ENCODE assay signal across 8 cellular contexts in the genomic region with DNA sequence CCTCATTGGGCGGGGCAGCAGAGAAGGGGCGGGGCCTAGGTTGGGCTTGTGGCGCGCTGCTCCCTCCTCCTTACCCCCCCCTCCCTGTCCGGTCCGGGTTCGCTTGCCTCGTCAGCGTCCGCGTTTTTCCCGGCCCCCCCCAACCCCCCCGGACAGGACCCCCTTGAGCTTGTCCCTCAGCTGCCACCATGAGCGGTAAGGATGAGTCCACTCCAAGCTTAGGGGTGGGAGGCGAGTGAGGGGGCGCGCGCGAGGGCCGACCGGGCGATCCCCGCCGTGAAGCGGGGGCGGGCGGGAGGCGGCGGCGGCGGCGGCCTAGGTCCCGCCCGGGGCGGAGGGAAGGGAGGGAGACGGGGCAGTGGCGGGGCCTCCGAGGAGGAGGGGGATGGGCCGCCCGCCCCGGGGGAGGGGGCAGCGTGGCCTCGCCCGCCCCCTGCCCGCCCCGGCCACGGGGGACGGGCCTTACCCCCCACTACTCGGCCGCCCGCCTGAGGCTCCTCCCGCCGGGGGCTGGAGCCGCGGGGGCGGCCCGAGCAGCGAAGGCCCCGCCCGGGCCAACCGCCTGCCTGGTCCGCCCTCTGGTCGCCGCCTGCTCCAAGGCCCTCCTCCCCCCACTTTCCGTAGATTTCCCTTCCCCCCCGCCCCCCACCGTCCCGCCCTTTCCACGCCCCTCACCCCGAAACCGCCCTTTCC. TPM values are rescaled to one million over a fixed set of nuclear protein-coding genes. Genes with fewer than 3 reads are reported as not detected.
DNase-seq lines count a peak whose midpoint lies in the region; ATAC-seq, FAIRE-seq and TF ChIP-seq lines count a peak whose summit lies in the region.

A gene (plus strand): TSS at position 73 of the 693 bp plus-strand sequence. CDS start 116 bp downstream, at position 189.

- DNase-seq in AG09319 (ENCODE audit: extremely low read depth, low read depth), result peak; percentile 94
- peak; percentile 57 for DNase-seq in GM19239 (ENCODE audit: insufficient read length, low spot score)
- DNase-seq in NCI-H526 (lab: John Stamatoyannopoulos, UW), result peak; percentile 39 to 92
- DNase-seq in activated CD4-positive, alpha-beta T cell treated with anti-CD3 and anti-CD28 coated beads, Interleukin-2, amount 10 ng/mL, durations not matched to agents 24 days and 14 days, result peak; percentile 97
- peak; percentile 92 for DNase-seq in colonic mucosa
- DNase-seq in left kidney (ENCODE audit: low read depth, low spot score), result peak; percentile 96
- peak; percentile 80 for DNase-seq in stimulated activated CD4-positive, alpha-beta T cell treated with anti-CD3 and anti-CD28 coated beads, Interleukin-2, amount 100 ng/mL, for 4 hours (ENCODE audit: low read depth)

- FAIRE-seq in GM19239 (lab: Jason Lieb, UNC), result no peak

- peaks cover 11% of the 10 kb centered on the region for H3K36me3 ChIP-seq in colonic mucosa

- H3K9me3 Mint-ChIP-seq in activated CD4-positive, alpha-beta T cell treated with anti-CD3 and anti-CD28 coated beads, Interleukin-2, amount 10 ng/mL, durations not matched to agents 24 days and 14 days, result no peaks in the 10 kb centered on the region

- no peaks in the 10 kb centered on the region for H3K27me3 ChIP-seq in colonic mucosa

- peak within 1 kb of the TSS; percentile 91 for H3K27ac ChIP-seq in colonic mucosa

- intact Hi-C loops in activated CD4-positive, alpha-beta T cell treated with anti-CD3 and anti-CD28 coated beads, Interleukin-2, amount 10 ng/mL, durations not matched to agents 24 days and 14 days (cut with micrococcal nuclease), result loop anchor here (1.0 kb wide), 2 partner anchors 59 to 246 kb away; a partner anchor contains a TSS
- intact Hi-C loops in colonic mucosa (cut with DNase I), result no loop called here

- peak; percentile 33 for ATAC-seq in HG03457 (IDR thresholded peaks at IDR 0.05; ENCODE audit: unreplicated experiment)

- TF ChIP-seq CTCF in AG09319 (IDR thresholded peaks at IDR 0.05; ENCODE audit: low read depth, low read length) (no peak), colonic mucosa (IDR thresholded peaks at IDR 0.05) (no peak)

- peak within 1 kb of the TSS; percentile 93 for H3K4me3 Mint-ChIP-seq in activated CD4-positive, alpha-beta T cell treated with anti-CD3 and anti-CD28 coated beads, Interleukin-2, amount 10 ng/mL, durations not matched to agents 24 days and 14 days

- H3K9ac ChIP-seq in colonic mucosa (ENCODE audit: low read depth in 2 of 2, low read length in 2 of 2), result peak within 1 kb of the TSS; percentile 66 to 86

- peak within 1 kb of the TSS; percentile 40 for H3K4me3 ChIP-seq in colonic mucosa

- H3K4me1 ChIP-seq in colonic mucosa, result peaks cover 25% of the 10 kb centered on the region

- H3K9me3 ChIP-seq in colonic mucosa, result no peaks in the 10 kb centered on the region

- peak within 1 kb of the TSS; percentile 91 for H3K27ac Mint-ChIP-seq in activated CD4-positive, alpha-beta T cell treated with anti-CD3 and anti-CD28 coated beads, Interleukin-2, amount 10 ng/mL, durations not matched to agents 24 days and 14 days

- H3K27me3 Mint-ChIP-seq in activated CD4-positive, alpha-beta T cell treated with anti-CD3 and anti-CD28 coated beads, Interleukin-2, amount 10 ng/mL, durations not matched to agents 24 days and 14 days, result no peaks in the 10 kb centered on the region

- H3K36me3 Mint-ChIP-seq in activated CD4-positive, alpha-beta T cell treated with anti-CD3 and anti-CD28 coated beads, Interleukin-2, amount 10 ng/mL, durations not matched to agents 24 days and 14 days (ENCODE audit: low read depth), result peaks cover 33% of the 10 kb centered on the region

- H3K4me1 Mint-ChIP-seq in activated CD4-positive, alpha-beta T cell treated with anti-CD3 and anti-CD28 coated beads, Interleukin-2, amount 10 ng/mL, durations not matched to agents 24 days and 14 days, result peaks cover 35% of the 10 kb centered on the region

RNA-seq across cellular contexts. Expression of the gene that starts here (rescaled TPM):
- 67.7 and 69.2 TPM in 2 replicates for total RNA-seq in activated CD4-positive, alpha-beta T cell treated with anti-CD3 and anti-CD28 coated beads, Interleukin-2, amount 10 ng/mL, durations not matched to agents 24 days and 14 days
- total RNA-seq in colonic mucosa, result 10 to 100 TPM; 83.6 to 96.8 TPM

Comparison
In these comparisons a context has a peak if more than half of its experiments do, and no peak if none do; other contexts are left out.
1. Peak in every context shown above with its lines: DNase-seq, ATAC-seq, H3K4me3 ChIP-seq and H3K27ac ChIP-seq.